In genomic region chr17:27569884-27570577, GRCh38 we compare ENCODE assay signal across 1 cellular context.
A peak's percentile ranks its signal among the peaks of the same experiment; 100 is the strongest.
TF ChIP-seq lines count a peak whose summit lies in the region.

No MANE protein-coding gene starts in this region.

TF ChIP-seq in K562, 482 proteins besides CTCF, POLR2A, EP300 and RAD21 (continued from another document and continues in another):
- TF ChIP-seq ZKSCAN1 (IDR thresholded peaks at IDR 0.05; ENCODE audit: low read depth, low read length) (peak; percentile 38; the same call in 1 of the 2 replicates), RUNX1 (IDR thresholded peaks at IDR 0.05; ENCODE audit: low read depth) (peak; percentile 50; the same call in 1 of the 2 replicates), CREB3 (tag; conservative IDR thresholded peaks at IDR 0.05; ENCODE audit: low read depth) (peak; percentile 46; the same call in 1 of the 2 replicates), ESRRB (CRISPR knock-in tag; IDR thresholded peaks at IDR 0.05; ENCODE audit: borderline replicate concordance) (no peak), FOXO4 (CRISPR knock-in tag; IDR thresholded peaks at IDR 0.05) (no peak), ZNF592 (IDR thresholded peaks at IDR 0.05) (peak; percentile 96), L3MBTL2 (IDR thresholded peaks at IDR 0.05) (peak; percentile 77), BHLHE40 (IDR thresholded peaks at IDR 0.05; ENCODE audit: low read length) (peak; percentile 97), RBM14 (IDR thresholded peaks at IDR 0.05; ENCODE audit: borderline replicate concordance, insufficient read depth, low read depth, low read length) (no peak), DIDO1 (tag; IDR thresholded peaks at IDR 0.05; ENCODE audit: low read depth) (no peak), CBFB (CRISPR knock-in tag; IDR thresholded peaks at IDR 0.05) (peak; percentile 67; the same call in 1 of the 2 replicates), MECOM (CRISPR knock-in tag; IDR thresholded peaks at IDR 0.05) (peak; percentile 85), XRCC5 (IDR thresholded peaks at IDR 0.05; ENCODE audit: low read depth, low read length) (0 out of 2 replicates have a peak, but pooled peaks have one; percentile 34), PTBP1 (IDR thresholded peaks at IDR 0.05; ENCODE audit: low read depth, low read length) (no peak), NFIX (CRISPR knock-in tag; IDR thresholded peaks at IDR 0.05; ENCODE audit: low read depth) (no peak), CHCHD3 (CRISPR knock-in tag; IDR thresholded peaks at IDR 0.05) (no peak), SOX6 (IDR thresholded peaks at IDR 0.05) (peak; percentile 80), FOXK1 (CRISPR knock-in tag; IDR thresholded peaks at IDR 0.05; ENCODE audit: borderline replicate concordance) (no peak), SNIP1 (IDR thresholded peaks at IDR 0.05; ENCODE audit: low read depth) (no peak), GATA2 (CRISPR knock-in tag; IDR thresholded peaks at IDR 0.05) (peak; percentile 88), ZSCAN32 (CRISPR knock-in tag; IDR thresholded peaks at IDR 0.05) (no peak), SIN3B (IDR thresholded peaks at IDR 0.05; ENCODE audit: low read depth) (no peak), NFIC (IDR thresholded peaks at IDR 0.05) (peak; percentile 68), MYNN (IDR thresholded peaks at IDR 0.05) (peak; percentile 93), MYNN (CRISPR knock-in tag; IDR thresholded peaks at IDR 0.05) (no peak), BCLAF1 (IDR thresholded peaks at IDR 0.05; ENCODE audit: borderline replicate concordance in 1 of 2, control insufficient read depth in 1 of 2, low read depth in 2 of 2, low read length in 1 of 2) (no peak), WHSC1 (IDR thresholded peaks at IDR 0.05; ENCODE audit: low read length) (no peak), MYBL2 (IDR thresholded peaks at IDR 0.05; ENCODE audit: low read depth) (no peak), MYBL2 (CRISPR knock-in tag; IDR thresholded peaks at IDR 0.05; ENCODE audit: borderline replicate concordance) (no peak), ZBTB9 (CRISPR knock-in tag; IDR thresholded peaks at IDR 0.05) (peak; percentile 25; the same call in 1 of the 2 replicates), NCOR1 (IDR thresholded peaks at IDR 0.05) (peak; percentile 84), DDX20 (tag; IDR thresholded peaks at IDR 0.05; ENCODE audit: low read depth) (peak; percentile 71), ARID1B (IDR thresholded peaks at IDR 0.05) (peak; percentile 88), HCFC1 (IDR thresholded peaks at IDR 0.05; ENCODE audit: low read depth, low read length) (no peak), MTA1 (IDR thresholded peaks at IDR 0.05; ENCODE audit: borderline replicate concordance) (peak; percentile 75), CUX1 (CRISPR knock-in tag; IDR thresholded peaks at IDR 0.05) (no peak; the same call in 1 of the 2 replicates), YY1 (IDR thresholded peaks at IDR 0.05; ENCODE audit: borderline replicate concordance in 1 of 3, control insufficient read depth in 1 of 3, extremely low read depth in 1 of 3, insufficient read depth in 3 of 3, insufficient read length in 1 of 3, insufficient replicate concordance in 2 of 3, low read depth in 1 of 3, low read length in 2 of 3) (no peak), DNMT1 (IDR thresholded peaks at IDR 0.05) (no peak), ZBTB34 (CRISPR knock-in tag; IDR thresholded peaks at IDR 0.05) (peak; percentile 41; the same call in 1 of the 2 replicates), CREM (IDR thresholded peaks at IDR 0.05; ENCODE audit: low read depth) (peak; percentile 68), FIP1L1 (IDR thresholded peaks at IDR 0.05; ENCODE audit: low read depth, low read length, poor library complexity, severe bottlenecking) (no peak), TAL1 (IDR thresholded peaks at IDR 0.05) (peak; percentile 75), RBM39 (optimal IDR thresholded peaks at IDR 0.05; ENCODE audit: low read depth, low read length) (no peak), ETV6 (IDR thresholded peaks at IDR 0.05; ENCODE audit: borderline replicate concordance in 1 of 2, low read depth in 2 of 2, low read length in 1 of 2) (no peak), ETV6 (CRISPR knock-in tag; IDR thresholded peaks at IDR 0.05; ENCODE audit: borderline replicate concordance) (no peak), ZNF77 (CRISPR knock-in tag; IDR thresholded peaks at IDR 0.05) (no peak), NCOA2 (IDR thresholded peaks at IDR 0.05; ENCODE audit: partially characterized antibody in 2 of 2) (no peak), THRB (CRISPR knock-in tag; conservative IDR thresholded peaks at IDR 0.05) (0 out of 2 replicates have a peak, but pooled peaks have one; percentile 55), TEAD4 (IDR thresholded peaks at IDR 0.05; ENCODE audit: low read length) (peak; percentile 85), TEAD4 (CRISPR knock-in tag; IDR thresholded peaks at IDR 0.05; ENCODE audit: borderline replicate concordance) (no peak)
